ENCODE assay signal across 1 cellular context in genomic region chr3:195686714-195687208, GRCh38. TPM values are rescaled to one million over a fixed set of nuclear protein-coding genes. Genes with fewer than 3 reads are reported as not detected.
"Had no signal": no experiment of that assay in that cellular context is flagged by ENCODE, and none has a peak within 500 bp of the region (broad histone marks: within the 10 kb centered on the region; RNA-seq: fewer than 3 reads in every experiment).

No MANE protein-coding gene starts in this region.

RNA-seq across cellular contexts. Expression of gene MUC20, which starts 34.0 kb away (rescaled TPM):
- polyA plus RNA-seq: endothelial cell of umbilical vein had no signal
